In genomic region chr18:35876243-35876642, GRCh38 we compare ENCODE assay signal across 27 cellular contexts.
"Had no signal": no experiment of that assay in that cellular context is flagged by ENCODE, and none has a peak within 500 bp of the region (broad histone marks: within the 10 kb centered on the region; RNA-seq: fewer than 3 reads in every experiment).

No MANE protein-coding gene starts in this region.

- H3K36me3 Mint-ChIP-seq: activated naive CD8-positive, alpha-beta T cell treated with anti-CD3 and anti-CD28 coated beads for 36 hours; brain; immature natural killer cell had no signal

- H3K9me3 ChIP-seq: ovary, right lobe of liver, thoracic aorta, vagina had no signal

- H3K4me1 ChIP-seq: ascending aorta, right lobe of liver, vagina had no signal

- ATAC-seq: heart left ventricle; left colon; naive thymus-derived CD4-positive, alpha-beta T cell; right lobe of liver had no signal

- H3K9me3 Mint-ChIP-seq: activated naive CD8-positive, alpha-beta T cell treated with anti-CD3 and anti-CD28 coated beads for 36 hours; activated T-helper 1 cell treated with anti-CD3 and anti-CD28 coated beads, Interleukin-12 subunit alpha, Interleukin-12 subunit beta, Interleukin-2, Interleukin-4 antibody, amounts not matched to agents 30 ng/mL and 10 ng/mL and 1 ng/mL, durations not matched to agents 14 hours and 24 hours and 36 hours; brain; stimulated activated naive CD8-positive, alpha-beta T cell treated with anti-CD3 and anti-CD28 coated beads, Interleukin-15, Interleukin-2, amounts not matched to agents 100 ng/mL and 50 ng/mL, for 24 hours had no signal

- H3K36me3 ChIP-seq: ascending aorta, heart left ventricle, ovary, right lobe of liver, thoracic aorta, vagina had no signal

- H3K27ac ChIP-seq: ascending aorta, foreskin keratinocyte, heart left ventricle, ovary, right lobe of liver, thoracic aorta, vagina had no signal

- H3K4me3 ChIP-seq: ascending aorta, heart left ventricle, ovary, right lobe of liver, thoracic aorta, vagina had no signal

- H3K27ac Mint-ChIP-seq: activated CD4-positive, alpha-beta memory T cell treated with anti-CD3 and anti-CD28 coated beads for 36 hours; activated naive CD4-positive, alpha-beta T cell treated with anti-CD3 and anti-CD28 coated beads for 36 hours; activated naive CD8-positive, alpha-beta T cell treated with anti-CD3 and anti-CD28 coated beads for 36 hours; activated T-helper 1 cell treated with anti-CD3 and anti-CD28 coated beads, Interleukin-12 subunit alpha, Interleukin-12 subunit beta, Interleukin-2, Interleukin-4 antibody, amounts not matched to agents 30 ng/mL and 10 ng/mL and 1 ng/mL, durations not matched to agents 14 hours and 24 hours and 36 hours; brain; immature natural killer cell; naive thymus-derived CD4-positive, alpha-beta T cell; progenitor cell of endocrine pancreas; stimulated activated naive CD8-positive, alpha-beta T cell treated with anti-CD3 and anti-CD28 coated beads, Interleukin-15, Interleukin-2, amounts not matched to agents 100 ng/mL and 50 ng/mL, for 24 hours had no signal

- DNase-seq: activated CD4-positive, alpha-beta memory T cell treated with anti-CD3 and anti-CD28 coated beads for 36 hours; activated CD4-positive, alpha-beta T cell treated with anti-CD3 and anti-CD28 coated beads for 48 hours; activated CD8-positive, alpha-beta memory T cell treated with anti-CD3 and anti-CD28 coated beads, Interleukin-2, amount 50 U/mL, for 4 hours; activated effector memory CD4-positive, alpha-beta T cell treated with anti-CD3 and anti-CD28 coated beads, Interleukin-2, amount 50 U/mL, for 16 hours; activated naive CD4-positive, alpha-beta T cell treated with anti-CD3 and anti-CD28 coated beads for 36 hours; activated naive CD8-positive, alpha-beta T cell treated with anti-CD3 and anti-CD28 coated beads for 36 hours; activated T-cell treated with anti-CD3 and anti-CD28 coated beads, Interleukin-2, amount 50 U/mL, for 1 hour; caudate nucleus; heart left ventricle; hypothalamus; immature natural killer cell; kidney; left colon; midbrain; naive thymus-derived CD4-positive, alpha-beta T cell; ovary; right lobe of liver; stimulated activated CD4-positive, alpha-beta T cell treated with anti-CD3 and anti-CD28 coated beads, Interleukin-12 subunit alpha, Interleukin-12 subunit beta, amount 100 ng/mL, for 4 hours; stimulated activated CD4-positive, alpha-beta T cell treated with anti-CD3 and anti-CD28 coated beads, Interleukin-4, amount 100 ng/mL, for 1 hour had no signal

- H3K27me3 ChIP-seq: ascending aorta, foreskin keratinocyte, heart left ventricle, ovary, right lobe of liver, vagina had no signal

- H3K4me1 Mint-ChIP-seq: activated naive CD8-positive, alpha-beta T cell treated with anti-CD3 and anti-CD28 coated beads for 36 hours; brain; immature natural killer cell; naive thymus-derived CD4-positive, alpha-beta T cell had no signal

- H3K4me3 Mint-ChIP-seq: activated CD4-positive, alpha-beta memory T cell treated with anti-CD3 and anti-CD28 coated beads for 36 hours; activated naive CD4-positive, alpha-beta T cell treated with anti-CD3 and anti-CD28 coated beads for 36 hours; activated naive CD8-positive, alpha-beta T cell treated with anti-CD3 and anti-CD28 coated beads for 36 hours; activated T-helper 1 cell treated with anti-CD3 and anti-CD28 coated beads, Interleukin-12 subunit alpha, Interleukin-12 subunit beta, Interleukin-2, Interleukin-4 antibody, amounts not matched to agents 30 ng/mL and 10 ng/mL and 1 ng/mL, durations not matched to agents 14 hours and 24 hours and 36 hours; brain; immature natural killer cell; naive thymus-derived CD4-positive, alpha-beta T cell; stimulated activated naive CD8-positive, alpha-beta T cell treated with anti-CD3 and anti-CD28 coated beads, Interleukin-15, Interleukin-2, amounts not matched to agents 100 ng/mL and 50 ng/mL, for 24 hours had no signal
